In the genomic region with DNA sequence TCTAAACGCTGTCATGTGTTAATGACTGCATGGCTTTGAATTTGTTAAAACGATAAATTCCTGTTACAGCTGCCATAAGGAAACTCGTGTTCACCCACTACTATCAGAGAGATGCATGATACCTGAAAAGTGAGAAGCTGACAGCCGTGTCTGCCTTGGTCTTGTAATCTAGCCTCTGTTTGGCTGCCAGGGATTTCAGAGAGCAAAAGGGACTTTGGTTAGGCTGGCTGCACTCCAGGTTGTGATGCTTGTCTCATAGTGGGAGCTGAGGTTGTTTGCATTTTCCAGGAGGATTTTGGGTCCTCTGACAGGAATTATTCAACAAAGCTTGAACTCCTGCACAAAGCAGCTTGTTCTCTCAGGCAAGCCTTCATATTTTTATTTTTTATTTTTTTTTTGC, we compare ENCODE assay signal across 1 cellular context.
A peak's percentile ranks its signal among the peaks of the same experiment; 100 is the strongest.
DNase-seq lines count a peak whose midpoint lies in the region; ATAC-seq lines count a peak whose summit lies in the region.
"Not testable (repeated sequence)": the region's sequence is repeated elsewhere in the genome, so short reads cannot be mapped to it uniquely, and the experiment has no call there.

No MANE protein-coding gene starts in this region.

- ATAC-seq in left lobe of liver: peak; percentile 91

- DNase-seq in left lobe of liver (ENCODE audit: low spot score): not testable (repeated sequence)
